ENCODE assay signal across 1 cellular context in the genomic region with DNA sequence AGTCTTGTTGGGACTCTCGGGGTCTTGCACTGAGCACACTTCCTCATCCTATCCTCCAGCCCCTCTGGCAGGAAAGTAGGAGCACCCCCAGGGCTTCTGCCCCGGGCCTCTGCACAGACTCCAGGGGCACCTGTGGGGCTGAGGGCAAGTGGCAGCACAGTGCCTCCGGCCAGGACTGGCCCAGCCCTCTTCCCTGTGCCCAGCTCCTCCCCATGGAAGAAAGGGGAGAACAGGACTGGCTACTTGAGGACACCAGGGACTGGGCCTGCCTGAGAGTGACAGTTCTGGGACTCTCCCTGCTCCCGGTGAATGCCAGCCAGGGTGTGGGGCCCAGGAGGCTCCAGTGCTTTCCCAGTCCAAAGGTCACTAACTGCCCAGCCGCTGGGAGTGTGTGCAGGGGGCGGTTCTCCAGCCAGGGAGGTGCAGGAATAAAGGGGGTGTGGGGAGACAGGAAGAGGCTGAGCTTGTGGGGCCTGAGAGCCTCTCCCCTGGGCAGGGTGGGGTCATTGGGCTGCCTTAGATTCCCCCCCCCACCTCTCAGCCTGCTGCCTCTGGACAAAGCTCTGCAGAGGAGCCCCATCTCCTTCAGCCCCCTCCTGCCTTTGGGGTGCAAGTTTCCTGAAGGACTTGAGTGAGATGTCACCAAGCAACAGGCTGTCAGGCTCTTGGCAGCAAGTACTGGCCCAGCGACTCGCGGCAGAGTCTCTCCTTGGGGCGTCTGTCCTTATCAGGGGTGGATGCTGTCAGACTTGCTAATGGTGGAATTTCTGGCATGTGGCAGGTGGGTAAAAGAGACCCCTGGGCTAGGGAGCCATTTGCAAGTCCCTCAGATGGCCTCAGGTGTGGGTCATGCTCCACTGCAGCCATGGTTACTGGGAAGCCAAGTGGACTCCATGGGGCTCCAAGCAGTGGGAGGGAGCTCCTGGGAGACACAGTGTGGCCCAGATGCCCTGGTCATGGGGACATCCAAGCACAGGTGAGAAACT.
A peak's percentile ranks its signal among the peaks of the same experiment; 100 is the strongest.
TF ChIP-seq lines count a peak whose summit lies in the region.

No MANE protein-coding gene starts in this region.

TF ChIP-seq in HepG2, 621 proteins besides CTCF, POLR2A, EP300 and RAD21 (continued from another document and continues in another):
- TF ChIP-seq, protein P1, sequence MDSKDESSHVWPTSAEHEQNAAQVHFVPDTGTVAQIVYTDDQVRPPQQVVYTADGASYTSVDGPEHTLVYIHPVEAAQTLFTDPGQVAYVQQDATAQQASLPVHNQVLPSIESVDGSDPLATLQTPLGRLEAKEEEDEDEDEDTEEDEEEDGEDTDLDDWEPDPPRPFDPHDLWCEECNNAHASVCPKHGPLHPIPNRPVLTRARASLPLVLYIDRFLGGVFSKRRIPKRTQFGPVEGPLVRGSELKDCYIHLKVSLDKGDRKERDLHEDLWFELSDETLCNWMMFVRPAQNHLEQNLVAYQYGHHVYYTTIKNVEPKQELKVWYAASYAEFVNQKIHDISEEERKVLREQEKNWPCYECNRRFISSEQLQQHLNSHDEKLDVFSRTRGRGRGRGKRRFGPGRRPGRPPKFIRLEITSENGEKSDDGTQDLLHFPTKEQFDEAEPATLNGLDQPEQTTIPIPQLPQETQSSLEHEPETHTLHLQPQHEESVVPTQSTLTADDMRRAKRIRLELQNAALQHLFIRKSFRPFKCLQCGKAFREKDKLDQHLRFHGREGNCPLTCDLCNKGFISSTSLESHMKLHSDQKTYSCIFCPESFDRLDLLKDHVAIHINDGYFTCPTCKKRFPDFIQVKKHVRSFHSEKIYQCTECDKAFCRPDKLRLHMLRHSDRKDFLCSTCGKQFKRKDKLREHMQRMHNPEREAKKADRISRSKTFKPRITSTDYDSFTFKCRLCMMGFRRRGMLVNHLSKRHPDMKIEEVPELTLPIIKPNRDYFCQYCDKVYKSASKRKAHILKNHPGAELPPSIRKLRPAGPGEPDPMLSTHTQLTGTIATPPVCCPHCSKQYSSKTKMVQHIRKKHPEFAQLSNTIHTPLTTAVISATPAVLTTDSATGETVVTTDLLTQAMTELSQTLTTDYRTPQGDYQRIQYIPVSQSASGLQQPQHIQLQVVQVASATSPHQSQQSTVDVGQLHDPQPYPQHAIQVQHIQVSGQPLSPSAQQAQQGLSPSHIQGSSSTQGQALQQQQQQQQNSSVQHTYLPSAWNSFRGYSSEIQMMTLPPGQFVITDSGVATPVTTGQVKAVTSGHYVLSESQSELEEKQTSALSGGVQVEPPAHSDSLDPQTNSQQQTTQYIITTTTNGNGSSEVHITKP (CRISPR knock-in tag; IDR thresholded peaks at IDR 0.05; ENCODE audit: low read depth) = peak; percentile 60
- TF ChIP-seq ZNF788 (CRISPR knock-in tag; IDR thresholded peaks at IDR 0.05; ENCODE audit: borderline replicate concordance) (peak; percentile 99), GFI1 (CRISPR knock-in tag; IDR thresholded peaks at IDR 0.05; ENCODE audit: borderline replicate concordance) (peak; percentile 67; the same call in 1 of the 2 replicates), NKX3-1 (CRISPR knock-in tag; IDR thresholded peaks at IDR 0.05) (peak; percentile 26; the same call in 1 of the 2 replicates), PCBP1 (IDR thresholded peaks at IDR 0.05; ENCODE audit: borderline replicate concordance, low read depth, low read length) (peak; percentile 94), ZNF839 (CRISPR knock-in tag; IDR thresholded peaks at IDR 0.05; ENCODE audit: borderline replicate concordance) (no peak), MAF1 (CRISPR knock-in tag; IDR thresholded peaks at IDR 0.05; ENCODE audit: borderline replicate concordance) (no peak), ZNF256 (CRISPR knock-in tag; conservative IDR thresholded peaks at IDR 0.05) (no peak), ZNF225 (CRISPR knock-in tag; IDR thresholded peaks at IDR 0.05) (no peak), ISX (CRISPR knock-in tag; conservative IDR thresholded peaks at IDR 0.05) (no peak), ZNF12 (CRISPR knock-in tag; IDR thresholded peaks at IDR 0.05) (no peak; the same call in 1 of the 2 replicates), ZNF367 (CRISPR knock-in tag; IDR thresholded peaks at IDR 0.05; ENCODE audit: borderline replicate concordance) (no peak), SOX6 (IDR thresholded peaks at IDR 0.05) (no peak), SOX6 (CRISPR knock-in tag; IDR thresholded peaks at IDR 0.05) (peak; percentile 87), MLLT10 (CRISPR knock-in tag; IDR thresholded peaks at IDR 0.05) (no peak), MEIS2 (CRISPR knock-in tag; IDR thresholded peaks at IDR 0.05) (peak; percentile 64), MXD4 (CRISPR knock-in tag; IDR thresholded peaks at IDR 0.05) (peak; percentile 60; the same call in 1 of the 2 replicates), MEIS1 (CRISPR knock-in tag; IDR thresholded peaks at IDR 0.05; ENCODE audit: borderline replicate concordance) (peak; percentile 97; the same call in 1 of the 2 replicates), GATA4 (IDR thresholded peaks at IDR 0.05; ENCODE audit: borderline replicate concordance, low read depth) (peak; percentile 69; the same call in 1 of the 2 replicates), ZNF124 (CRISPR knock-in tag; IDR thresholded peaks at IDR 0.05) (peak; percentile 81; the same call in 1 of the 2 replicates), ZNF616 (CRISPR knock-in tag; IDR thresholded peaks at IDR 0.05; ENCODE audit: low read depth) (no peak), HDAC1 (CRISPR knock-in tag; IDR thresholded peaks at IDR 0.05) (peak; percentile 92), CCAR2 (optimal IDR thresholded peaks at IDR 0.05; ENCODE audit: low read depth, low read length) (no peak), HMG20A (CRISPR knock-in tag; IDR thresholded peaks at IDR 0.05; ENCODE audit: borderline replicate concordance) (peak; percentile 85; the same call in 1 of the 2 replicates), EEA1 (CRISPR knock-in tag; IDR thresholded peaks at IDR 0.05; ENCODE audit: borderline replicate concordance) (peak; percentile 73; the same call in 1 of the 2 replicates), TCF12 (IDR thresholded peaks at IDR 0.05) (no peak), TCF12 (CRISPR knock-in tag; IDR thresholded peaks at IDR 0.05) (0 out of 2 replicates have a peak, but pooled peaks have one; percentile 19), TAF15 (IDR thresholded peaks at IDR 0.05; ENCODE audit: low read depth, low read length, poor library complexity, severe bottlenecking) (no peak), ZNF510 (CRISPR knock-in tag; IDR thresholded peaks at IDR 0.05; ENCODE audit: low read depth) (no peak), ZNF501 (CRISPR knock-in tag; IDR thresholded peaks at IDR 0.05) (peak; percentile 84), POLR2G (IDR thresholded peaks at IDR 0.05; ENCODE audit: low read depth, low read length) (peak; percentile 99), GABPB1 (CRISPR knock-in tag; IDR thresholded peaks at IDR 0.05) (peak; percentile 79), HDAC2 (CRISPR knock-in tag; IDR thresholded peaks at IDR 0.05) (peak; percentile 89), ZNF557 (CRISPR knock-in tag; IDR thresholded peaks at IDR 0.05) (peak; percentile 16; the same call in 1 of the 2 replicates), ZSCAN30 (CRISPR knock-in tag; IDR thresholded peaks at IDR 0.05) (0 out of 2 replicates have a peak, but pooled peaks have one; percentile 29), PTBP1 (IDR thresholded peaks at IDR 0.05; ENCODE audit: low read depth, low read length, poor library complexity, severe bottlenecking) (no peak), ZNF460 (CRISPR knock-in tag; IDR thresholded peaks at IDR 0.05; ENCODE audit: borderline replicate concordance) (no peak; the same call in 1 of the 2 replicates), FOXO1 (CRISPR knock-in tag; IDR thresholded peaks at IDR 0.05) (peak; percentile 60; the same call in 1 of the 2 replicates), ZNF709 (CRISPR knock-in tag; IDR thresholded peaks at IDR 0.05) (no peak; the same call in 1 of the 2 replicates), GTF2F1 (IDR thresholded peaks at IDR 0.05; ENCODE audit: low read length) (0 out of 2 replicates have a peak, but pooled peaks have one; percentile 32), MED8 (CRISPR knock-in tag; IDR thresholded peaks at IDR 0.05; ENCODE audit: insufficient replicate concordance) (no peak)
- TF ChIP-seq, protein P2, sequence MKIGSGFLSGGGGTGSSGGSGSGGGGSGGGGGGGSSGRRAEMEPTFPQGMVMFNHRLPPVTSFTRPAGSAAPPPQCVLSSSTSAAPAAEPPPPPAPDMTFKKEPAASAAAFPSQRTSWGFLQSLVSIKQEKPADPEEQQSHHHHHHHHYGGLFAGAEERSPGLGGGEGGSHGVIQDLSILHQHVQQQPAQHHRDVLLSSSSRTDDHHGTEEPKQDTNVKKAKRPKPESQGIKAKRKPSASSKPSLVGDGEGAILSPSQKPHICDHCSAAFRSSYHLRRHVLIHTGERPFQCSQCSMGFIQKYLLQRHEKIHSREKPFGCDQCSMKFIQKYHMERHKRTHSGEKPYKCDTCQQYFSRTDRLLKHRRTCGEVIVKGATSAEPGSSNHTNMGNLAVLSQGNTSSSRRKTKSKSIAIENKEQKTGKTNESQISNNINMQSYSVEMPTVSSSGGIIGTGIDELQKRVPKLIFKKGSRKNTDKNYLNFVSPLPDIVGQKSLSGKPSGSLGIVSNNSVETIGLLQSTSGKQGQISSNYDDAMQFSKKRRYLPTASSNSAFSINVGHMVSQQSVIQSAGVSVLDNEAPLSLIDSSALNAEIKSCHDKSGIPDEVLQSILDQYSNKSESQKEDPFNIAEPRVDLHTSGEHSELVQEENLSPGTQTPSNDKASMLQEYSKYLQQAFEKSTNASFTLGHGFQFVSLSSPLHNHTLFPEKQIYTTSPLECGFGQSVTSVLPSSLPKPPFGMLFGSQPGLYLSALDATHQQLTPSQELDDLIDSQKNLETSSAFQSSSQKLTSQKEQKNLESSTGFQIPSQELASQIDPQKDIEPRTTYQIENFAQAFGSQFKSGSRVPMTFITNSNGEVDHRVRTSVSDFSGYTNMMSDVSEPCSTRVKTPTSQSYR (CRISPR knock-in tag; IDR thresholded peaks at IDR 0.05; ENCODE audit: borderline replicate concordance) = peak; percentile 70; the same call in 1 of the 2 replicates
- TF ChIP-seq, protein P3, sequence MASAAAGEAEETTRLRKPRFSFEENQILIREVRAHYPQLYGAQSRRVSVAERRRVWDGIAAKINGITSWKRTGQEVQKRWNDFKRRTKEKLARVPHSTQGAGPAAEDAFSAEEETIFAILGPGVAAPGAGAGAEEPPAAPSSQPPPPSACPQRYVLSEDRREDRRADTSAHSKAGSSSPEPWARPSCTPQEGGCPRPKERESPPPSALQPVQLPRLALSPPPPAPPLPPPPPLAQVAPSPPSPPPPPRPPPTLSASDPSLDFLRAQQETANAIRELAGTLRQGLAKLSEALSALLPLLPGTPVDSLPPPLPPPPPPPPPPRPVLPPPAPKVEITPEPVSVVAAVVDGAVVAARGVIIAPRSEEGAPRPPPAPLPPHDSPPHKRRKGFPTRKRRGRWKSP (CRISPR knock-in tag; IDR thresholded peaks at IDR 0.05) = peak; percentile 86
- TF ChIP-seq, protein P4, sequence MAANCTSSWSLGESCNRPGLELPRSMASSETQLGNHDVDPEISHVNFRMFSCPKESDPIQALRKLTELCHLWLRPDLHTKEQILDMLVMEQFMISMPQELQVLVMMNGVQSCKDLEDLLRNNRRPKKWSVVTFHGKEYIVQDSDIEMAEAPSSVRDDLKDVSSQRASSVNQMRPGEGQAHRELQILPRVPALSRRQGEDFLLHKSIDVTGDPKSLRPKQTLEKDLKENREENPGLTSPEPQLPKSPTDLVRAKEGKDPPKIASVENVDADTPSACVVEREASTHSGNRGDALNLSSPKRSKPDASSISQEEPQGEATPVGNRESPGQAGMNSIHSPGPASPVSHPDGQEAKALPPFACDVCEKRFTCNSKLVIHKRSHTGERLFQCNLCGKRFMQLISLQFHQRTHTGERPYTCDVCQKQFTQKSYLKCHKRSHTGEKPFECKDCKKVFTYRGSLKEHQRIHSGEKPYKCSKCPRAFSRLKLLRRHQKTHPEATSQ (CRISPR knock-in tag; IDR thresholded peaks at IDR 0.05; ENCODE audit: borderline replicate concordance) = peak; percentile 15; the same call in 1 of the 2 replicates
- TF ChIP-seq, protein P5, sequence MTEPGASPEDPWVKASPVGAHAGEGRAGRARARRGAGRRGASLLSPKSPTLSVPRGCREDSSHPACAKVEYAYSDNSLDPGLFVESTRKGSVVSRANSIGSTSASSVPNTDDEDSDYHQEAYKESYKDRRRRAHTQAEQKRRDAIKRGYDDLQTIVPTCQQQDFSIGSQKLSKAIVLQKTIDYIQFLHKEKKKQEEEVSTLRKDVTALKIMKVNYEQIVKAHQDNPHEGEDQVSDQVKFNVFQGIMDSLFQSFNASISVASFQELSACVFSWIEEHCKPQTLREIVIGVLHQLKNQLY (CRISPR knock-in tag; IDR thresholded peaks at IDR 0.05) = peak; percentile 99
- TF ChIP-seq, protein P6, sequence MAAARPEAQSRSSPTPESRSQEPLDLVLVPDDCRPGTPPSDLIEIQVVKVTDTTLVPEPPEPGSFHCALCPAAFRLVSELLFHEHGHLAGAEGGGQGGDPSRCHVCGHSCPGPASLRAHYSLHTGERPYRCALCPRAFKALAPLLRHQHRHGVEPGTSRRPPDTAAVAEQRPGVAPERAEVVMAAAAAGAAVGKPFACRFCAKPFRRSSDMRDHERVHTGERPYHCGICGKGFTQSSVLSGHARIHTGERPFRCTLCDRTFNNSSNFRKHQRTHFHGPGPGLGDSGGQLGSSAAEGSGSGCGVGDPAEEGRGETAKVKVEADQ (CRISPR knock-in tag; IDR thresholded peaks at IDR 0.05; ENCODE audit: borderline replicate concordance) = no peak
- TF ChIP-seq, protein P7, sequence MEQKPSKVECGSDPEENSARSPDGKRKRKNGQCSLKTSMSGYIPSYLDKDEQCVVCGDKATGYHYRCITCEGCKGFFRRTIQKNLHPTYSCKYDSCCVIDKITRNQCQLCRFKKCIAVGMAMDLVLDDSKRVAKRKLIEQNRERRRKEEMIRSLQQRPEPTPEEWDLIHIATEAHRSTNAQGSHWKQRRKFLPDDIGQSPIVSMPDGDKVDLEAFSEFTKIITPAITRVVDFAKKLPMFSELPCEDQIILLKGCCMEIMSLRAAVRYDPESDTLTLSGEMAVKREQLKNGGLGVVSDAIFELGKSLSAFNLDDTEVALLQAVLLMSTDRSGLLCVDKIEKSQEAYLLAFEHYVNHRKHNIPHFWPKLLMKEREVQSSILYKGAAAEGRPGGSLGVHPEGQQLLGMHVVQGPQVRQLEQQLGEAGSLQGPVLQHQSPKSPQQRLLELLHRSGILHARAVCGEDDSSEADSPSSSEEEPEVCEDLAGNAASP (CRISPR knock-in tag; IDR thresholded peaks at IDR 0.05; ENCODE audit: borderline replicate concordance) = peak; percentile 46; the same call in 1 of the 2 replicates
- TF ChIP-seq, protein P8, sequence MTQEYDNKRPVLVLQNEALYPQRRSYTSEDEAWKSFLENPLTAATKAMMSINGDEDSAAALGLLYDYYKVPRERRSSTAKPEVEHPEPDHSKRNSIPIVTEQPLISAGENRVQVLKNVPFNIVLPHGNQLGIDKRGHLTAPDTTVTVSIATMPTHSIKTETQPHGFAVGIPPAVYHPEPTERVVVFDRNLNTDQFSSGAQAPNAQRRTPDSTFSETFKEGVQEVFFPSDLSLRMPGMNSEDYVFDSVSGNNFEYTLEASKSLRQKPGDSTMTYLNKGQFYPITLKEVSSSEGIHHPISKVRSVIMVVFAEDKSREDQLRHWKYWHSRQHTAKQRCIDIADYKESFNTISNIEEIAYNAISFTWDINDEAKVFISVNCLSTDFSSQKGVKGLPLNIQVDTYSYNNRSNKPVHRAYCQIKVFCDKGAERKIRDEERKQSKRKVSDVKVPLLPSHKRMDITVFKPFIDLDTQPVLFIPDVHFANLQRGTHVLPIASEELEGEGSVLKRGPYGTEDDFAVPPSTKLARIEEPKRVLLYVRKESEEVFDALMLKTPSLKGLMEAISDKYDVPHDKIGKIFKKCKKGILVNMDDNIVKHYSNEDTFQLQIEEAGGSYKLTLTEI (CRISPR knock-in tag; conservative IDR thresholded peaks at IDR 0.05) = no peak
- TF ChIP-seq, protein P9, sequence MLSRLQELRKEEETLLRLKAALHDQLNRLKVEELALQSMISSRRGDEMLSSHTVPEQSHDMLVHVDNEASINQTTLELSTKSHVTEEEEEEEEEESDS (CRISPR knock-in tag; IDR thresholded peaks at IDR 0.05; ENCODE audit: borderline replicate concordance) = no peak
